8 cellular contexts compared by ENCODE assay signal in genomic region chr7:5997210-5997808, GRCh38. TPM values are rescaled to one million over a fixed set of nuclear protein-coding genes. Genes with fewer than 3 reads are reported as not detected.
DNase-seq lines count a peak whose midpoint lies in the region; ATAC-seq, FAIRE-seq and TF ChIP-seq lines count a peak whose summit lies in the region.

No MANE protein-coding gene starts in this region.

- SMC1A ChIA-PET in GM12878 (lab: Charles Lee; ENCODE audit: uncharacterized antibody, unreplicated experiment), result interaction anchor here (0.6 to 2.1 kb wide), 14 partner anchors 8 to 340 kb away, joined by 3 to 24 read pairs (median 4); no protein-coding TSS in a partner anchor

- H3K27me3 ChIP-seq in GM12878 (replicated peaks in 1 of 2; ENCODE audit: control insufficient read depth in 2 of 2, insufficient read depth in 2 of 2, low read length in 1 of 2), result no peaks in the 10 kb centered on the region
- no peaks in the 10 kb centered on the region for H3K27me3 ChIP-seq in spleen (replicated peaks in 1 of 7)

- no TSS peak for BruUV-seq in GM12878 (replicated peaks; lab: Mats Ljungman, UMichigan)

- H3K4me2 ChIP-seq in GM12878 (ENCODE audit: control insufficient read depth, insufficient read depth), result no peak overlapping the region

- no peak overlapping the region for H3K9ac ChIP-seq in GM12878 (ENCODE audit: control insufficient read depth, insufficient read depth, low read length)

- POLR2A ChIA-PET in GM12878 (lab: Charles Lee), result interaction anchor here (0.6 to 1.0 kb wide), 8 partner anchors 10 to 429 kb away, joined by 3 to 9 read pairs (median 6); no protein-coding TSS in a partner anchor

- CTCF ChIA-PET in GM12878 (lab: Yijun Ruan, JAX), result interaction anchor here (0.6 to 2.2 kb wide), 19 partner anchors 9 to 1562 kb away, joined by 3 to 26 read pairs (median 3); partner anchors contain the start of genes AIMP2 and PMS2

- no peaks in the 10 kb centered on the region for H4K20me1 ChIP-seq in GM12878 (ENCODE audit: control insufficient read depth, insufficient read depth)

- no peak for FAIRE-seq in GM12878 (lab: Jason Lieb, UNC)

- no peak overlapping the region for H3K27ac ChIP-seq in GM12878 (ENCODE audit: control insufficient read depth, insufficient read depth)
- H3K27ac ChIP-seq in spleen, result no peak overlapping the region

- no peak for TF ChIP-seq EP300 in GM12878 (IDR thresholded peaks at IDR 0.05; ENCODE audit: borderline replicate concordance in 1 of 2, control insufficient read depth in 1 of 2, low read depth in 2 of 2, low read length in 2 of 2)

- TF ChIP-seq POLR2A in GM12878 (IDR thresholded peaks at IDR 0.05; ENCODE audit: low read depth, low read length), result no peak
- TF ChIP-seq POLR2A in spleen (IDR thresholded peaks at IDR 0.05), result no peak

- no peaks in the 10 kb centered on the region for H3K9me3 ChIP-seq in GM12878 (replicated peaks; ENCODE audit: control insufficient read depth, insufficient read depth, low read length)
- H3K9me3 ChIP-seq in spleen, result no peaks in the 10 kb centered on the region

- intact Hi-C loops in GM12878 (cut with micrococcal nuclease; ENCODE audit: unreplicated experiment) (loop anchor here (2.0 kb wide), 2 partner anchors 109 to 325 kb away; no protein-coding TSS in a partner anchor), spleen (cut with DNase I; ENCODE audit: low total_unique reads) (loop anchor here (10.0 kb wide), 1 partner anchor 327 kb away; no protein-coding TSS in a partner anchor)

- RAD21 ChIA-PET in GM12878 (lab: Charles Lee; ENCODE audit: unreplicated experiment), result interaction anchor here (0.6 to 2.9 kb wide), 10 partner anchors 11 to 353 kb away, joined by 3 to 12 read pairs (median 4); partner anchors contain the start of genes AIMP2 and PMS2

- H3K4me1 ChIP-seq in GM12878 (ENCODE audit: control insufficient read depth, insufficient read depth, low read length) (no peaks in the 10 kb centered on the region), spleen (peaks cover 0 to 5% (median 0%) of the 10 kb centered on the region in 6 donors)

- H2AFZ ChIP-seq in GM12878 (ENCODE audit: control insufficient read depth, low read depth, low read length), result no peak overlapping the region

- WGBS in GM12878 (ENCODE audit: insufficient coverage, insufficient replicate concordance, low lambda C conversion rate, missing lambda C conversion rate), result 69% methylated on average over 10 of the region's 10 CpGs
- WGBS in spleen, 5 donors, result 62 to 71% (median 66%) methylated on average over 10 of the region's 10 CpGs

- DNase-seq in G401 (ENCODE audit: low spot score) (peak; percentile 63), RPMI8226 (peak; percentile 66), GM12878 (ENCODE audit: low read depth, low spot score) (no peak), hepatic stellate cell (ENCODE audit: low spot score) (peak; percentile 62), spleen (no peak)

- TF ChIP-seq CTCF in LNCAP (IDR thresholded peaks at IDR 0.05), result peak; percentile 79
- peak; percentile 52 to 61 (median 56) for TF ChIP-seq CTCF in GM12878 (IDR thresholded peaks at IDR 0.05 in 2 of 3, conservative IDR thresholded peaks at IDR 0.05 in 1 of 3; ENCODE audit: control insufficient read depth in 2 of 3, extremely low read depth in 1 of 3, insufficient read depth in 1 of 3, low read depth in 3 of 3, low read length in 3 of 3)
- peak; percentile 31 to 72 (median 53) for TF ChIP-seq CTCF in spleen (IDR thresholded peaks at IDR 0.05 in 8 of 11, conservative IDR thresholded peaks at IDR 0.05 in 3 of 11)

- H3K79me2 ChIP-seq in GM12878 (ENCODE audit: control insufficient read depth, insufficient read depth, low read length), result no peaks in the 10 kb centered on the region

- H3K36me3 ChIP-seq in GM12878 (ENCODE audit: control insufficient read depth in 2 of 2, insufficient read depth in 2 of 2, low read length in 1 of 2) (peaks cover 7 to 17% of the 10 kb centered on the region in 2 experiments), spleen (peaks cover 0 to 100% (median 68%) of the 10 kb centered on the region in 6 donors)

- H3K4me3 ChIP-seq in GM12878, result no peak overlapping the region
- no peak overlapping the region for H3K4me3 ChIP-seq in spleen

- TF ChIP-seq RAD21 in GM12878 (IDR thresholded peaks at IDR 0.05; ENCODE audit: insufficient read depth, low read depth, low read length), result peak; percentile 76

- ATAC-seq in GM12878 (peak; percentile 71), HG02588 (IDR thresholded peaks at IDR 0.05; ENCODE audit: unreplicated experiment) (no peak), GM21367 (IDR thresholded peaks at IDR 0.05; ENCODE audit: unreplicated experiment) (no peak)

- in situ Hi-C loops in G401 (cut with HindIII; ENCODE audit: low sequenced_read_pairs) (no loop called here), GM12878 (cut with MboI) (no loop called here)

RNA-seq across cellular contexts. Expression of gene PMS2, which starts 11.5 kb away (rescaled TPM):
- total RNA-seq in G401 (2014; rRNA removed; shearing (Covaris generic)), result 23.9 and 24.0 TPM in 2 replicates
- total RNA-seq in GM12878 (2013; cell fraction: nucleolus; rRNA removed), result 52.9 and 53.1 TPM in 2 replicates
- total RNA-seq in GM12878 (2014; rRNA removed), result 19.6 and 22.9 TPM in 2 replicates
- total RNA-seq in GM12878 (2014; rRNA removed; fragmentation: Illumina TruSeq; extraction: Trizol), result 25.4 and 25.5 TPM in 2 replicates
- total RNA-seq in GM12878 (2021), result 19.3 and 21.4 TPM in 2 replicates
- 6.8 TPM for polyA plus RNA-seq in GM12878 (2011; ENCODE audit: low read depth)
- polyA plus RNA-seq in GM12878 (2011; rRNA removed), result 16.8 and 20.5 TPM in 2 replicates
- polyA plus RNA-seq in GM12878 (2011; cell fraction: cytosol; rRNA removed), result 10.7 and 11.0 TPM in 2 replicates
- polyA plus RNA-seq in GM12878 (2011; cell fraction: nucleus; rRNA removed), result 9.7 and 11.8 TPM in 2 replicates
- 8.9 and 11.5 TPM in 2 replicates for polyA plus RNA-seq in GM12878 (2012)
- 19.8 and 23.0 TPM in 2 replicates for polyA plus RNA-seq in GM12878 (2014; fragmentation: Illumina TruSeq; extraction: Trizol)
- 1 to 10 TPM; 3.6 to 4.7 TPM for polyA plus RNA-seq in GM12878 (2014; fragmentation: Nextera tagmentation; extraction: Ambion mirVana)
- polyA plus RNA-seq in GM12878 (2014; rRNA removed), result 13.2 and 14.0 TPM in 2 replicates
- polyA plus RNA-seq in GM12878 (2016; fragmentation: Nextera tagmentation; extraction: Ambion mirVana), result 10 to 100 TPM; 17.9 to 18.0 TPM
- polyA minus RNA-seq in GM12878 (2011; rRNA and poly(A)+ RNA removed), result 19.5 and 20.5 TPM in 2 replicates
- 5.2 and 13.9 TPM in 2 replicates for polyA minus RNA-seq in GM12878 (2011; cell fraction: cytosol; rRNA and poly(A)+ RNA removed)
- polyA minus RNA-seq in GM12878 (2011; cell fraction: nucleus; rRNA and poly(A)+ RNA removed), result 8.1 and 13.1 TPM in 2 replicates
- 10 to 100 TPM; 10.8 to 20.0 (median 15.0) TPM for total RNA-seq in spleen
- polyA plus RNA-seq in spleen, result 1 to 10 TPM; 4.7 to 5.6 (median 5.3) TPM

RNA-seq across cellular contexts. Expression of gene AIMP2, which starts 11.8 kb away (rescaled TPM):
- 90.8 and 116 TPM in 2 replicates for total RNA-seq in G401 (2014; rRNA removed; shearing (Covaris generic))
- total RNA-seq in GM12878 (2013; cell fraction: nucleolus; rRNA removed), result 13.2 and 13.4 TPM in 2 replicates
- 82.3 and 94.3 TPM in 2 replicates for total RNA-seq in GM12878 (2014; rRNA removed)
- total RNA-seq in GM12878 (2014; rRNA removed; fragmentation: Illumina TruSeq; extraction: Trizol), result 57.2 and 59.9 TPM in 2 replicates
- total RNA-seq in GM12878 (2021), result 61.0 and 61.8 TPM in 2 replicates
- polyA plus RNA-seq in GM12878 (2011; ENCODE audit: low read depth), result 19.8 TPM
- polyA plus RNA-seq in GM12878 (2011; rRNA removed), result 40.2 and 52.9 TPM in 2 replicates
- 70.8 and 80.2 TPM in 2 replicates for polyA plus RNA-seq in GM12878 (2011; cell fraction: cytosol; rRNA removed)
- polyA plus RNA-seq in GM12878 (2011; cell fraction: nucleus; rRNA removed), result 26.7 and 41.8 TPM in 2 replicates
- polyA plus RNA-seq in GM12878 (2012), result 19.0 and 21.6 TPM in 2 replicates
- 29.5 and 46.7 TPM in 2 replicates for polyA plus RNA-seq in GM12878 (2014; fragmentation: Illumina TruSeq; extraction: Trizol)
- polyA plus RNA-seq in GM12878 (2014; fragmentation: Nextera tagmentation; extraction: Ambion mirVana), result 10 to 100 TPM; 55.6 to 80.0 TPM
- polyA plus RNA-seq in GM12878 (2014; rRNA removed), result 91.7 and 95.0 TPM in 2 replicates
- polyA plus RNA-seq in GM12878 (2016; fragmentation: Nextera tagmentation; extraction: Ambion mirVana), result 100 to 1,000 TPM; 129 to 130 TPM
- polyA minus RNA-seq in GM12878 (2011; rRNA and poly(A)+ RNA removed), result 33.1 and 43.8 TPM in 2 replicates
- 17.5 and 27.4 TPM in 2 replicates for polyA minus RNA-seq in GM12878 (2011; cell fraction: cytosol; rRNA and poly(A)+ RNA removed)
- 11.0 and 23.6 TPM in 2 replicates for polyA minus RNA-seq in GM12878 (2011; cell fraction: nucleus; rRNA and poly(A)+ RNA removed)
- total RNA-seq in spleen, result 10 to 100 TPM; 14.0 to 26.8 (median 19.2) TPM
- polyA plus RNA-seq in spleen, result 10 to 100 TPM; 14.9 to 27.3 (median 20.9) TPM

RNA-seq across cellular contexts. Expression of gene RSPH10B, which starts 26.8 kb away (rescaled TPM):
- 1.5 TPM in 1 of 2 replicates, not detected in the other for total RNA-seq in G401 (2014; rRNA removed; shearing (Covaris generic))
- 0.81 TPM in 1 of 2 replicates, not detected in the other for total RNA-seq in GM12878 (2013; cell fraction: nucleolus; rRNA removed)
- 0.05 TPM in 1 of 2 replicates, not detected in the other for total RNA-seq in GM12878 (2014; rRNA removed)
- total RNA-seq in GM12878 (2014; rRNA removed; fragmentation: Illumina TruSeq; extraction: Trizol), result 0.23 TPM in 1 of 2 replicates, not detected in the other
- 0.35 TPM in 1 of 2 replicates, not detected in the other for total RNA-seq in GM12878 (2021)
- not detected for polyA plus RNA-seq in GM12878 (2011; ENCODE audit: low read depth)
- polyA plus RNA-seq in GM12878 (2011; rRNA removed), result 0.03 TPM in 1 of 2 replicates, not detected in the other
- polyA plus RNA-seq in GM12878 (2011; cell fraction: cytosol; rRNA removed), result not detected in 2 replicates
- polyA plus RNA-seq in GM12878 (2011; cell fraction: nucleus; rRNA removed), result 0.15 and 0.27 TPM in 2 replicates
- 0.08 TPM in 1 of 2 replicates, not detected in the other for polyA plus RNA-seq in GM12878 (2012)
- polyA plus RNA-seq in GM12878 (2014; fragmentation: Illumina TruSeq; extraction: Trizol), result not detected in 2 replicates
- not detected for polyA plus RNA-seq in GM12878 (2014; fragmentation: Nextera tagmentation; extraction: Ambion mirVana)
- not detected in 2 replicates for polyA plus RNA-seq in GM12878 (2014; rRNA removed)
- polyA plus RNA-seq in GM12878 (2016; fragmentation: Nextera tagmentation; extraction: Ambion mirVana), result not detected
- polyA minus RNA-seq in GM12878 (2011; rRNA and poly(A)+ RNA removed), result not detected in 2 replicates
- polyA minus RNA-seq in GM12878 (2011; cell fraction: cytosol; rRNA and poly(A)+ RNA removed), result not detected in 2 replicates
- 0.96 TPM in 1 of 2 replicates, not detected in the other for polyA minus RNA-seq in GM12878 (2011; cell fraction: nucleus; rRNA and poly(A)+ RNA removed)
- 1 to 10 TPM in 5 of 7 donors, under 1 TPM in 2; 0.60 to 7.1 (median 1.5) TPM for total RNA-seq in spleen
- polyA plus RNA-seq in spleen, result under 1 TPM; 0.30 to 0.83 (median 0.54) TPM

RNA-seq across cellular contexts. Expression of gene ANKRD61, which starts 33.9 kb away (rescaled TPM):
- total RNA-seq in G401 (2014; rRNA removed; shearing (Covaris generic)), result 0.54 TPM in 1 of 2 replicates, not detected in the other
- total RNA-seq in GM12878 (2013; cell fraction: nucleolus; rRNA removed), result 0.33 TPM in 1 of 2 replicates, not detected in the other
- total RNA-seq in GM12878 (2014; rRNA removed) (0.11 and 0.16 TPM in 2 replicates), GM12878 (2014; rRNA removed; fragmentation: Illumina TruSeq; extraction: Trizol) (0.18 and 0.22 TPM in 2 replicates), GM12878 (2021) (0.18 TPM in 1 of 2 replicates, not detected in the other), spleen (under 1 TPM in 1 of 7 donors, not detected in 6; 0.37 TPM)
- 0.52 TPM for polyA plus RNA-seq in GM12878 (2011; ENCODE audit: low read depth)
- polyA plus RNA-seq in GM12878 (2011; rRNA removed) (0.18 TPM in 1 of 2 replicates, not detected in the other), GM12878 (2014; fragmentation: Illumina TruSeq; extraction: Trizol) (0.34 and 0.35 TPM in 2 replicates), GM12878 (2014; fragmentation: Nextera tagmentation; extraction: Ambion mirVana) (under 1 TPM; 0.20 to 0.37 TPM), GM12878 (2014; rRNA removed) (0.22 and 0.64 TPM in 2 replicates), GM12878 (2016; fragmentation: Nextera tagmentation; extraction: Ambion mirVana) (under 1 TPM; 0.51 to 0.57 TPM), spleen (under 1 TPM in 2 of 3 donors, not detected in 1; 0.05 to 0.13 TPM)
- polyA plus RNA-seq in GM12878 (2011; cell fraction: cytosol; rRNA removed), result 0.13 and 0.18 TPM in 2 replicates
- polyA plus RNA-seq in GM12878 (2011; cell fraction: nucleus; rRNA removed), result 0.31 and 0.56 TPM in 2 replicates
- polyA plus RNA-seq in GM12878 (2012), result 0.49 and 0.87 TPM in 2 replicates
- 0.29 and 0.41 TPM in 2 replicates for polyA minus RNA-seq in GM12878 (2011; rRNA and poly(A)+ RNA removed)
- polyA minus RNA-seq in GM12878 (2011; cell fraction: cytosol; rRNA and poly(A)+ RNA removed), result not detected in 2 replicates
- polyA minus RNA-seq in GM12878 (2011; cell fraction: nucleus; rRNA and poly(A)+ RNA removed), result not detected in 2 replicates

Comparison
In these comparisons a context has a peak if more than half of its experiments do, and no peak if none do; other contexts are left out.
1. DNase-seq: peak in G401 (single experiment), RPMI8226 (single experiment) and hepatic stellate cell (single experiment); none in GM12878 (single experiment) and spleen (single experiment).
2. Peak in every context shown above with its lines, with median percentiles within 50 percentile points of each other: CTCF ChIP-seq.